9 cellular contexts compared by ENCODE assay signal in genomic region chr3:129429080-129429451, GRCh38. TPM values are rescaled to one million over a fixed set of nuclear protein-coding genes. Genes with fewer than 3 reads are reported as not detected.
DNase-seq lines count a peak whose midpoint lies in the region; ATAC-seq and TF ChIP-seq lines count a peak whose summit lies in the region.
"Had no signal": no experiment of that assay in that cellular context is flagged by ENCODE, and none has a peak within 500 bp of the region (broad histone marks: within the 10 kb centered on the region; RNA-seq: fewer than 3 reads in every experiment).

No MANE protein-coding gene starts in this region.

- no peaks in the 10 kb centered on the region for H3K9me3 ChIP-seq in adipocyte (ENCODE audit: control insufficient read depth, low read length)
- H3K9me3 ChIP-seq in mesenchymal stem cell (ENCODE audit: control insufficient read depth, low read length): no peaks in the 10 kb centered on the region
- H3K9me3 ChIP-seq in thoracic aorta: no peaks in the 10 kb centered on the region

- H2BK5ac ChIP-seq in mesenchymal stem cell (ENCODE audit: low read depth, low read length, poor library complexity, severe bottlenecking): no peak overlapping the region

- no peak overlapping the region for H3K4me3 Mint-ChIP-seq in activated T-cell treated with anti-CD3 and anti-CD28 coated beads, Interleukin-2, amount 50 U/mL, for 24 hours

- H3K27me3 Mint-ChIP-seq in activated T-cell treated with anti-CD3 and anti-CD28 coated beads, Interleukin-2, amount 50 U/mL, for 24 hours: no peaks in the 10 kb centered on the region

- no peak for TF ChIP-seq CTCF in thoracic aorta (IDR thresholded peaks at IDR 0.05)

- no peak for ATAC-seq in thoracic aorta (ENCODE audit: insufficient number of reproducible peaks, low FRiP score, low read depth)

- H2BK120ac ChIP-seq in mesenchymal stem cell (ENCODE audit: low read depth, low read length): no peak overlapping the region

- no peak overlapping the region for H3K4ac ChIP-seq in mesenchymal stem cell (ENCODE audit: low read depth in 1 of 2, low read length in 2 of 2)

- no peak overlapping the region for H2AFZ ChIP-seq in mesenchymal stem cell (ENCODE audit: low read depth, low read length)

- H3K27ac Mint-ChIP-seq in activated T-cell treated with anti-CD3 and anti-CD28 coated beads, Interleukin-2, amount 50 U/mL, for 24 hours: peak overlapping the region; percentile 89

- H3K4me3 ChIP-seq in adipocyte (ENCODE audit: low read length) (peak overlapping the region; percentile 80), mesenchymal stem cell (ENCODE audit: insufficient read depth in 1 of 2, low read depth in 1 of 2, low read length in 2 of 2) (peak overlapping the region in 1 of 2 experiments; percentile 88), thoracic aorta (peak overlapping the region; percentile 81)

- peak overlapping the region in 1 of 2 experiments; percentile 63 for H3K18ac ChIP-seq in mesenchymal stem cell (ENCODE audit: low read depth in 1 of 2, low read length in 2 of 2)

- H4K8ac ChIP-seq in mesenchymal stem cell (ENCODE audit: low read length): peak overlapping the region; percentile 74

- no peak for DNase-seq in activated T-cell treated with anti-CD3 and anti-CD28 coated beads, Interleukin-2, amount 50 U/mL, for 24 hours
- no peak for DNase-seq in activated T-cell treated with anti-CD3 and anti-CD28 coated beads, Interleukin-2, amount 50 U/mL, for 48 hours
- no peak for DNase-seq in adipocyte (ENCODE audit: low read depth)
- peak; percentile 26 for DNase-seq in mesenchymal stem cell
- DNase-seq in thoracic aorta (ENCODE audit: low spot score): no peak
- DNase-seq in NCI-H1694 treated with DMSO at 0.1 percent for 48 hours (lab: John Stamatoyannopoulos, UW): no peak
- DNase-seq in NCI-H2029 treated with DMSO at 0.1 percent for 48 hours (lab: John Stamatoyannopoulos, UW): no peak
- DNase-seq in GM03348 (ENCODE audit: low spot score): no peak

- H3K27me3 ChIP-seq in adipocyte (replicated peaks; ENCODE audit: control insufficient read depth, insufficient read depth, low read length): no peaks in the 10 kb centered on the region
- H3K27me3 ChIP-seq in mesenchymal stem cell (ENCODE audit: control insufficient read depth in 1 of 2, insufficient read depth in 1 of 2, low read length in 2 of 2): peaks cover 0 to 3% of the 10 kb centered on the region in 2 experiments
- no peaks in the 10 kb centered on the region for H3K27me3 ChIP-seq in thoracic aorta (replicated peaks; ENCODE audit: insufficient read depth)

- no peak overlapping the region for H4K91ac ChIP-seq in mesenchymal stem cell (ENCODE audit: low read length)

- no peaks in the 10 kb centered on the region for H3K79me1 ChIP-seq in mesenchymal stem cell (replicated peaks; ENCODE audit: low read length, poor library complexity, severe bottlenecking)

- H3K14ac ChIP-seq in mesenchymal stem cell (ENCODE audit: low read length in 2 of 2): no peak overlapping the region

- H3K36me3 ChIP-seq in adipocyte (ENCODE audit: control insufficient read depth, insufficient read depth, low read length, severe bottlenecking) (peaks cover 44% of the 10 kb centered on the region), mesenchymal stem cell (ENCODE audit: control insufficient read depth in 1 of 2, insufficient read depth in 2 of 2, low read depth in 1 of 2, low read length in 2 of 2) (peaks cover 11 to 48% of the 10 kb centered on the region in 2 experiments), thoracic aorta (peaks cover 25% of the 10 kb centered on the region)

- H3K4me1 ChIP-seq in adipocyte (ENCODE audit: control insufficient read depth, insufficient read depth, low read length): peaks cover 11% of the 10 kb centered on the region
- peaks cover 12% of the 10 kb centered on the region for H3K4me1 ChIP-seq in mesenchymal stem cell (ENCODE audit: control insufficient read depth, insufficient read depth, low read depth, low read length)
- H3K4me1 ChIP-seq in thoracic aorta (ENCODE audit: control insufficient read depth in 1 of 2, low read depth in 2 of 2): peaks cover 6 to 11% of the 10 kb centered on the region in 2 donors

- H3K23ac ChIP-seq in mesenchymal stem cell (ENCODE audit: low read length in 2 of 2): no peak overlapping the region

- H3K9ac ChIP-seq in adipocyte (ENCODE audit: low read length) (peak overlapping the region; percentile 45), mesenchymal stem cell (ENCODE audit: low read length) (peak overlapping the region; percentile 79)

- H3K4me1 Mint-ChIP-seq in activated T-cell treated with anti-CD3 and anti-CD28 coated beads, Interleukin-2, amount 50 U/mL, for 24 hours (ENCODE audit: low read depth): peaks cover 50% of the 10 kb centered on the region

- H2BK15ac ChIP-seq in mesenchymal stem cell (ENCODE audit: low read depth, poor library complexity, severe bottlenecking): no peak overlapping the region

- no peaks in the 10 kb centered on the region for H3K9me3 Mint-ChIP-seq in activated T-cell treated with anti-CD3 and anti-CD28 coated beads, Interleukin-2, amount 50 U/mL, for 24 hours

- 92% methylated on average over 3 of the region's 3 CpGs for WGBS in mesenchymal stem cell

- no peak overlapping the region for H2AK5ac ChIP-seq in mesenchymal stem cell (ENCODE audit: low read length, severe bottlenecking)

- peaks cover 55% of the 10 kb centered on the region for H3K36me3 Mint-ChIP-seq in activated T-cell treated with anti-CD3 and anti-CD28 coated beads, Interleukin-2, amount 50 U/mL, for 24 hours (ENCODE audit: low read depth)

- H2BK12ac ChIP-seq in mesenchymal stem cell (ENCODE audit: low read length in 2 of 2): no peak overlapping the region

- H3K4me2 ChIP-seq in mesenchymal stem cell (ENCODE audit: low read length, poor library complexity, severe bottlenecking): no peak overlapping the region

- H3K27ac ChIP-seq in mesenchymal stem cell (ENCODE audit: low read length, poor library complexity, severe bottlenecking) (no peak overlapping the region), thoracic aorta (peak overlapping the region; percentile 35 to 52)

RNA-seq across cellular contexts. Expression of gene EFCAB12, which starts 0.6 kb away (rescaled TPM):
- 0.39 TPM for polyA plus RNA-seq in mesenchymal stem cell (2013, experiment 1 of 2)
- 0.42 TPM for polyA plus RNA-seq in mesenchymal stem cell (2013, experiment 2 of 2)
- under 1 TPM in 1 of 2 donors, not detected in 1; 0.68 TPM for total RNA-seq in thoracic aorta
- total RNA-seq: kidney epithelial cell had no signal

RNA-seq across cellular contexts. Expression of gene MBD4, which starts 10.7 kb away (rescaled TPM):
- polyA plus RNA-seq in mesenchymal stem cell (2013, experiment 1 of 2): 32.0 TPM
- 31.3 TPM for polyA plus RNA-seq in mesenchymal stem cell (2013, experiment 2 of 2)
- total RNA-seq in thoracic aorta: 10 to 100 TPM; 23.0 to 32.5 TPM

RNA-seq across cellular contexts. Expression of gene IFT122, which starts 11.0 kb away (rescaled TPM):
- polyA plus RNA-seq in mesenchymal stem cell (2013, experiment 1 of 2): 8.0 TPM
- 8.2 TPM for polyA plus RNA-seq in mesenchymal stem cell (2013, experiment 2 of 2)
- 10 to 100 TPM; 50.1 to 61.9 TPM for total RNA-seq in thoracic aorta
